2 cellular contexts compared by ENCODE assay signal in the genomic region with DNA sequence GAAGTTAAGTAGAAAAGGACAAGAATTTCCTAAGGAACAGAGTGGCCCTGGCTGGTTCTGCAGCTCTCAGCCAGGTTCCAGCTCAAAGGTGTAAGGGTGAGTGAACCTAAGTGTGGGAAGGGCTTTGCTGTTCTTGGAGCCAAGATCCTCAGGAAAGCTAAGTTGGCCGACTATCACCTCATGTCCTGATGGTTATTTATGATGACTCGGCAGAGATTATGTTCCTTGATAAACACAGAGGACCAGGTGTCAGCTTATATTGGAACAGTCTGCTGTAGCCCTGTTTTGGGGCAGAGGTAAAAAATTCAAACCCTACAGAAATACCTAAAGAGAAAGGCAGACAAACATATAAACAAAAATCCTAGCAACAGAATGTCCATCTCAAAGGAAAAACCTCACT.
A peak's percentile ranks its signal among the peaks of the same experiment; 100 is the strongest.
TF ChIP-seq lines count a peak whose summit lies in the region.

No MANE protein-coding gene starts in this region.

TF ChIP-seq in GM23338, 12 proteins besides CTCF, POLR2A, EP300 and RAD21 (continues in another document):
- TF ChIP-seq ZNF331 (CRISPR knock-in tag; IDR thresholded peaks at IDR 0.05; ENCODE audit: low read depth) (no peak), ZNF462 (CRISPR knock-in tag; IDR thresholded peaks at IDR 0.05) (no peak), STAT1 (IDR thresholded peaks at IDR 0.05; ENCODE audit: unreplicated experiment) (no peak), JUNB (IDR thresholded peaks at IDR 0.05; ENCODE audit: unreplicated experiment) (no peak), EZH2 (IDR thresholded peaks at IDR 0.05; ENCODE audit: low read depth, unreplicated experiment) (no peak), ETS1 (IDR thresholded peaks at IDR 0.05) (no peak), EZH2phosphoT487 (IDR thresholded peaks at IDR 0.05; ENCODE audit: unreplicated experiment) (no peak), NANOG (IDR thresholded peaks at IDR 0.05; ENCODE audit: borderline replicate concordance) (no peak), POLR2AphosphoS5 (IDR thresholded peaks at IDR 0.05; ENCODE audit: low read depth) (no peak)
- TF ChIP-seq, protein P1, sequence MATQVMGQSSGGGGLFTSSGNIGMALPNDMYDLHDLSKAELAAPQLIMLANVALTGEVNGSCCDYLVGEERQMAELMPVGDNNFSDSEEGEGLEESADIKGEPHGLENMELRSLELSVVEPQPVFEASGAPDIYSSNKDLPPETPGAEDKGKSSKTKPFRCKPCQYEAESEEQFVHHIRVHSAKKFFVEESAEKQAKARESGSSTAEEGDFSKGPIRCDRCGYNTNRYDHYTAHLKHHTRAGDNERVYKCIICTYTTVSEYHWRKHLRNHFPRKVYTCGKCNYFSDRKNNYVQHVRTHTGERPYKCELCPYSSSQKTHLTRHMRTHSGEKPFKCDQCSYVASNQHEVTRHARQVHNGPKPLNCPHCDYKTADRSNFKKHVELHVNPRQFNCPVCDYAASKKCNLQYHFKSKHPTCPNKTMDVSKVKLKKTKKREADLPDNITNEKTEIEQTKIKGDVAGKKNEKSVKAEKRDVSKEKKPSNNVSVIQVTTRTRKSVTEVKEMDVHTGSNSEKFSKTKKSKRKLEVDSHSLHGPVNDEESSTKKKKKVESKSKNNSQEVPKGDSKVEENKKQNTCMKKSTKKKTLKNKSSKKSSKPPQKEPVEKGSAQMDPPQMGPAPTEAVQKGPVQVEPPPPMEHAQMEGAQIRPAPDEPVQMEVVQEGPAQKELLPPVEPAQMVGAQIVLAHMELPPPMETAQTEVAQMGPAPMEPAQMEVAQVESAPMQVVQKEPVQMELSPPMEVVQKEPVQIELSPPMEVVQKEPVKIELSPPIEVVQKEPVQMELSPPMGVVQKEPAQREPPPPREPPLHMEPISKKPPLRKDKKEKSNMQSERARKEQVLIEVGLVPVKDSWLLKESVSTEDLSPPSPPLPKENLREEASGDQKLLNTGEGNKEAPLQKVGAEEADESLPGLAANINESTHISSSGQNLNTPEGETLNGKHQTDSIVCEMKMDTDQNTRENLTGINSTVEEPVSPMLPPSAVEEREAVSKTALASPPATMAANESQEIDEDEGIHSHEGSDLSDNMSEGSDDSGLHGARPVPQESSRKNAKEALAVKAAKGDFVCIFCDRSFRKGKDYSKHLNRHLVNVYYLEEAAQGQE (IDR thresholded peaks at IDR 0.05; ENCODE audit: unreplicated experiment), result no peak

TF ChIP-seq in K562, 482 proteins besides CTCF, POLR2A, EP300 and RAD21:
- TF ChIP-seq MAFG (tag; conservative IDR thresholded peaks at IDR 0.05) (peak; percentile 42; the same call in 1 of the 2 replicates), C11orf30 (IDR thresholded peaks at IDR 0.05; ENCODE audit: low read depth) (peak; percentile 59; the same call in 1 of the 2 replicates), NFE2 (IDR thresholded peaks at IDR 0.05; ENCODE audit: low read depth) (peak; percentile 23; the same call in 1 of the 2 replicates), RAD51 (IDR thresholded peaks at IDR 0.05; ENCODE audit: borderline replicate concordance, low read depth) (no peak), ZNF253 (CRISPR knock-in tag; conservative IDR thresholded peaks at IDR 0.05) (no peak), ZNF316 (IDR thresholded peaks at IDR 0.05) (peak; percentile 66), MYBL2 (IDR thresholded peaks at IDR 0.05; ENCODE audit: low read depth) (no peak), MYBL2 (CRISPR knock-in tag; IDR thresholded peaks at IDR 0.05; ENCODE audit: borderline replicate concordance) (no peak), TAF1 (IDR thresholded peaks at IDR 0.05; ENCODE audit: control insufficient read depth, extremely low read depth, insufficient read depth, low read length, severe bottlenecking) (no peak), MAFF (IDR thresholded peaks at IDR 0.05; ENCODE audit: low read length) (peak; percentile 54), KAT7 (CRISPR knock-in tag; IDR thresholded peaks at IDR 0.05; ENCODE audit: borderline replicate concordance) (no peak), GATA2 (CRISPR knock-in tag; IDR thresholded peaks at IDR 0.05) (no peak), ELF2 (CRISPR knock-in tag; IDR thresholded peaks at IDR 0.05) (no peak), MAFK (IDR thresholded peaks at IDR 0.05; ENCODE audit: low read length) (peak; percentile 21; the same call in 1 of the 2 replicates)
- TF ChIP-seq, protein P2, sequence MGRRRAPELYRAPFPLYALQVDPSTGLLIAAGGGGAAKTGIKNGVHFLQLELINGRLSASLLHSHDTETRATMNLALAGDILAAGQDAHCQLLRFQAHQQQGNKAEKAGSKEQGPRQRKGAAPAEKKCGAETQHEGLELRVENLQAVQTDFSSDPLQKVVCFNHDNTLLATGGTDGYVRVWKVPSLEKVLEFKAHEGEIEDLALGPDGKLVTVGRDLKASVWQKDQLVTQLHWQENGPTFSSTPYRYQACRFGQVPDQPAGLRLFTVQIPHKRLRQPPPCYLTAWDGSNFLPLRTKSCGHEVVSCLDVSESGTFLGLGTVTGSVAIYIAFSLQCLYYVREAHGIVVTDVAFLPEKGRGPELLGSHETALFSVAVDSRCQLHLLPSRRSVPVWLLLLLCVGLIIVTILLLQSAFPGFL (CRISPR knock-in tag; IDR thresholded peaks at IDR 0.05), result no peak
TF ChIP-seq in K562: peak in this region for 6.
